In the genomic region with DNA sequence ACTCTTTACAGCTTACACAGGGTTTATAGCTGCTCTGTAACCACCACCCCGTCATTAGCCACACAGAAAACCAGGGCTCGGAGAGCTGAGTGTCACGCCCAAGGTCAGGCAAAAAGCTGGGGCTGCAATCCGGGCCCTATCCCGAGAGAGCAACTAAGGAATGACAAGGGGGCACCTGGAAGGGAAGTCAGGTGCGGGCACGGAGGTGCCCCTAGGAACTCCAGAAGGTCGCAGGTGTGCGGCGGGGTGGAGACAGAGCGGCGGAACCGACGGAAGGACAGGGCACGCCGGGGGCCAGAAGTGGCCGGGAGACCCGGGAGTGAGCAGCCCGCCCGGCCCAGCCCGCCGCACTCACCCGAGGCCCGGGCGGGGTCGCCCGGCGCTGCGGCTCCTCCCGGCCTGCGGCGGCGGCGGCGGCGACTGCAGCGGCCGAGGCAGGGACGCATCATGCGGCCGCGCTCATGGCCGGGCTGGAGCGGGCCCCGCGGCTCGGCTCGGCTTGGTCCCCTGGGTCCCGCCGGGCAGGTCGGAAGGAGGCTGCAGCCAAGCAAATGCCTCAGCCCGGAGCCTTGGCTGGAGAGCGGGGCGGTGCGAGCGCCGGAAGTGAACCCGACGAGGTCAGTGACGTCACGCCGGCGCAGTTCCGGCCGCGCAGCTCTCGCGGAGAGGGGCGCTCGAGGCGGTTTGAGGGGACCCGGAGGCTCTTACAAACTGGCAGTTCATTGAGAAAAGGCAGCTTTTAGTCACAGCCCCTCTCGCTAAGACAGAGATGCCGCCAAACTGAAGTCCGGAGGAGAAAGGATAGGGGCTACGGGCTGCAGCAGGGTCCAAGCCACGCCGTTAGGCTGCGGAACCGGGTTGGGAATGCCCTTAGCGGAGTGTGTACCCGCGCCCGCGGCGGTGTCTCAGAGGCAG, we compare ENCODE assay signal across 8 cellular contexts. TPM values are rescaled to one million over a fixed set of nuclear protein-coding genes. Genes with fewer than 3 reads are reported as not detected.
DNase-seq lines count a peak whose midpoint lies in the region; ATAC-seq and TF ChIP-seq lines count a peak whose summit lies in the region.

A gene with protein sequence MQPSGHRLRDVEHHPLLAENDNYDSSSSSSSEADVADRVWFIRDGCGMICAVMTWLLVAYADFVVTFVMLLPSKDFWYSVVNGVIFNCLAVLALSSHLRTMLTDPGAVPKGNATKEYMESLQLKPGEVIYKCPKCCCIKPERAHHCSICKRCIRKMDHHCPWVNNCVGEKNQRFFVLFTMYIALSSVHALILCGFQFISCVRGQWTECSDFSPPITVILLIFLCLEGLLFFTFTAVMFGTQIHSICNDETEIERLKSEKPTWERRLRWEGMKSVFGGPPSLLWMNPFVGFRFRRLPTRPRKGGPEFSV (minus strand): TSS at position 605 of the 915 bp plus-strand sequence. CDS start 20,917 bp downstream, outside the sequence.

- peak within 1 kb of the TSS; percentile 86 for H3K4me3 ChIP-seq in AG09309 (ENCODE audit: control insufficient read depth, low read depth, low read length)

- H3K27ac ChIP-seq in cingulate gyrus (ENCODE audit: low read depth, low read length), result peak within 1 kb of the TSS; percentile 96

- TF ChIP-seq CTCF in AG09309 (IDR thresholded peaks at IDR 0.05; ENCODE audit: control insufficient read depth, insufficient read depth, low read depth, low read length, missing control alignments), result no peak

- intact Hi-C loops in left colon (cut with DNase I, micrococcal nuclease), result no loop called here

- ATAC-seq in GM18873 (IDR thresholded peaks at IDR 0.05; ENCODE audit: low FRiP score, unreplicated experiment) (peak; percentile 73), HG03135 (IDR thresholded peaks at IDR 0.05; ENCODE audit: unreplicated experiment) (peak; percentile 83), left colon (peak; percentile 76)

- DNase-seq in AG09309 (ENCODE audit: low read depth) (no peak), NCI-H510A (lab: John Stamatoyannopoulos, UW) (peak; percentile 63), left colon (peak; percentile 86 to 92)
- DNase-seq in activated CD4-positive, alpha-beta T cell treated with anti-CD3 and anti-CD28 coated beads for 4 hours, result peak; percentile 84 to 85
- DNase-seq in stimulated activated CD4-positive, alpha-beta T cell treated with anti-CD3 and anti-CD28 coated beads, Interleukin-1b, Interleukin-23, amount 100 ng/mL, for 48 hours, result peak; percentile 83

RNA-seq across cellular contexts. Expression of the gene that starts here (rescaled TPM):
- total RNA-seq in left colon, result 10 to 100 TPM; 73.9 to 76.9 TPM
